Comparison of ENCODE assay signal across 12 cellular contexts in the genomic region with DNA sequence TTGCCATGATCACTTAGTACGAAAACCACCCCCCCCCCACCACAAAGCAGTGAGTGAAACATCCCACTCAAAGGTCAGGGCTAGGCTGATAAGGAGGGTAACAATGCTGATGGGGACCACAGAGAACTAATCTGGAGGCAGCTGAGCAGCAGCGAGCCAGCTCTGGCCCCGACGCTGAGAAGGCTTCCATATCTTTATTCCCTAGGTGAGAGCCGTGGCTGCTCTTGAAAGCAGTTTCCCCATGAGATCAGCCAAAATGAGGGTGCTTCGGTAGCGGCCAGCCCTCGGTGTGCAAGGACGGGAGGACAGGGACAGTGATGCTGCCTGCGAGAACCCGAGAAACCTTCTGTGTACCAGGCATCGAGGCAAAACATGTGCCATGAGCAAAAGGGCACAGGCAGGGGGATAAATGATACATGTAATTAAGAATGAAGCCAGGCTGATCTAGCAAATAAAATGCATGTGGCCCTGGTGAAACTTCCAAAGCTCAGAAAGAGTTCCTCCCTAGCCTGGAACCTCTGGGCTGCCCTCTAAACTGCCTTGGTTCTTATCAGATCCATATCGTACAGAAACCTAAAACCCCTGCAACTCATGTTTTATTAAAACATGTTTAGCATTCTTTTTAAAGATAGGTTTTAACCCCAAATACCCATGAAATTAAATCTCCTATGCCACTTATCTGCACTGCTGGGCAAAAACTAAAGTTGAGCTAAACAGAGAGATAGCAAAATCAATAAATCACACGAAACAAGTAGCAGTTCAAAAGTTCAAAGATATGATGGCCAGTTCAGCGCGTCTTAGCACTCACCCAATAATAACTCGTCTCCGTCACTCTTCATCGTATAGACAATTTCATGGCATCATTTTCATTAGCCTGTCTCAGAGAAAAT.
DNase-seq lines count a peak whose midpoint lies in the region; ATAC-seq and TF ChIP-seq lines count a peak whose summit lies in the region.
"Had no signal": no experiment of that assay in that cellular context is flagged by ENCODE, and none has a peak within 500 bp of the region (broad histone marks: within the 10 kb centered on the region; RNA-seq: fewer than 3 reads in every experiment).

No MANE protein-coding gene starts in this region.

- H3K27ac ChIP-seq in coronary artery (peak overlapping the region; percentile 61 to 88), lung (ENCODE audit: low read depth in 1 of 2, low read length in 1 of 2) (peak overlapping the region; percentile 45 to 51), stomach smooth muscle (ENCODE audit: low read length) (peak overlapping the region; percentile 85)
- H3K27ac ChIP-seq: 22Rv1, RWPE1 had no signal

- H3K9me3 ChIP-seq in lung (ENCODE audit: control insufficient read depth in 2 of 2, insufficient read depth in 1 of 2, low read length in 1 of 2) (no peaks in the 10 kb centered on the region), stomach smooth muscle (ENCODE audit: control insufficient read depth in 2 of 2, low read length in 2 of 2) (no peaks in the 10 kb centered on the region)

- H3K27me3 ChIP-seq in lung (ENCODE audit: control insufficient read depth, insufficient read depth) (no peaks in the 10 kb centered on the region), stomach smooth muscle (ENCODE audit: control insufficient read depth in 1 of 2, insufficient read depth in 2 of 2, low read length in 2 of 2) (no peaks in the 10 kb centered on the region)

- no peak for ATAC-seq in lung (ENCODE audit: insufficient read depth, low FRiP score)
- ATAC-seq in HG03520 (IDR thresholded peaks at IDR 0.05; ENCODE audit: unreplicated experiment), result no peak
- ATAC-seq in HG02884 (IDR thresholded peaks at IDR 0.05; ENCODE audit: unreplicated experiment), result no peak

- DNase-seq in NCI-H1092 treated with DMSO at 0.1 percent for 48 hours (lab: John Stamatoyannopoulos, UW) (peak; percentile 14), NCI-H1092 (lab: John Stamatoyannopoulos, UW) (no peak), coronary artery (ENCODE audit: low spot score) (no peak), lung (ENCODE audit: low spot score) (no peak), T1000 (lab: John Stamatoyannopoulos, UW) (no peak)
- DNase-seq: activated CD4-positive, alpha-beta T cell treated with anti-CD3 and anti-CD28 coated beads for 48 hours; NCI-H2081 had no signal

- H3K4me1 ChIP-seq in lung (ENCODE audit: control insufficient read depth in 2 of 2, insufficient read depth in 2 of 2, low read length in 2 of 2), result peaks cover 3% of the 10 kb centered on the region in 2 donors
- peaks cover 29% of the 10 kb centered on the region for H3K4me1 ChIP-seq in stomach smooth muscle (ENCODE audit: control insufficient read depth, insufficient read depth, low read length)

- WGBS in lung, 2 donors, result 74 to 85% methylated on average over 19 of the region's 19 CpGs

- no peaks in the 10 kb centered on the region for H3K36me3 ChIP-seq in lung (ENCODE audit: control insufficient read depth in 2 of 2, insufficient read depth in 2 of 2, low read length in 2 of 2)
- H3K36me3 ChIP-seq in stomach smooth muscle (ENCODE audit: control insufficient read depth in 2 of 2, insufficient read depth in 2 of 2, low read length in 2 of 2), result no peaks in the 10 kb centered on the region

- TF ChIP-seq CTCF in coronary artery (IDR thresholded peaks at IDR 0.05) (no peak), lung (IDR thresholded peaks at IDR 0.05; ENCODE audit: control extremely low read depth, extremely low read depth) (no peak)

- peak overlapping the region; percentile 43 to 76 for H3K9ac ChIP-seq in stomach smooth muscle (ENCODE audit: low read length in 2 of 2)

- H3K4me3 ChIP-seq in coronary artery, result peak overlapping the region; percentile 69
- no peak overlapping the region for H3K4me3 ChIP-seq in lung
- peak overlapping the region; percentile 22 to 62 for H3K4me3 ChIP-seq in stomach smooth muscle (ENCODE audit: low read length in 2 of 2)
